ENCODE assay signal across 8 cellular contexts in the genomic region with DNA sequence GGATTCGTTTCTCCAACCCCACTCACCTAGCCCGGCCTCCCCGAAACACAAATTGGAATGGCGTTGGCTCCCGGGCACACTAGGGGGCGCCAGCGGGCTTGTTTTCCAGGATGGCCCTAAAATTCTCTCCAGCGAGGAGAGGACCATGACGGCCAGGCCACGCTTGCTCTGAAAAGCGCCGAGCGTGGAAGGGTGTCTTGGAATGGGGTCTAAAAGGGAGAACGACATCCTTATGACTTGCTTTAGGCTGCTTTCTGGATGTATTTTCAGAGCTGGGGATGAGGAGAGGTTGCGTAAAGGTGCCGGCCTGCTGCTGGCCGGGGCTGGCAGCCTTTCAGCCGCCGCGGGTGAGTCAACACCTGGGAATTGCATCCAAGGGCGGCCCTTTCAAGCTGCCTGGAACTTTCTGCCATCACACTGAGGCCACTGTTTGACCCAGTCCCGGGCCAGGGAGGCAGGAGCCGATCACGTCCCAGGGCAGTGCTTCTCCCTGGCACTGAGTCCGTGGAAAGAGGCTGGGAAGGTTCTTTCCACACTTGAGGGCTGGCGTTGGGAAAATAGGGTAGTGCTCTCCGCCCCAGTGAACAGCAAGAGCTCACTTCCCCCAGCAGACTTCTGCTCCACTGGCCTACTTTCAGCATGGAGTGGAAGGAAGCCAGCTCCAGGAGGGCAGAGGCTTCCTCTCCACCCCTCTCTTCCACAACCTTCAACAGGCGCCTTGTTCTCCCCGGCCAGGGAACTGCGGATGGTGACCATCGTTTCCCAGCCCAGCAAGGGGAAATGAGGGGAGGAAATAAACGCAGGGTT.
DNase-seq lines count a peak whose midpoint lies in the region; ATAC-seq and TF ChIP-seq lines count a peak whose summit lies in the region.

No MANE protein-coding gene starts in this region.

- POLR2A ChIA-PET in AG04450 (lab: Yijun Ruan, JAX): interaction anchor here (1.4 kb wide), 1 partner anchor 881 kb away, joined by 3 read pairs; no protein-coding TSS in a partner anchor

- peaks cover 2% of the 10 kb centered on the region for H3K27me3 ChIP-seq in AG04450 (ENCODE audit: control insufficient read depth, insufficient read depth, low read length)
- H3K27me3 ChIP-seq in effector memory CD4-positive, alpha-beta T cell (replicated peaks; ENCODE audit: control insufficient read depth, insufficient read depth, low read length, poor library complexity, severe bottlenecking): no peaks in the 10 kb centered on the region

- peaks cover 9% of the 10 kb centered on the region for H3K4me1 ChIP-seq in effector memory CD4-positive, alpha-beta T cell (ENCODE audit: control insufficient read depth, insufficient read depth, low read length, poor library complexity, severe bottlenecking)

- no peak overlapping the region for H3K27ac Mint-ChIP-seq in memory B cell

- CTCF ChIA-PET in AG04450 (lab: Charles Lee): interaction anchor here (0.6 to 1.9 kb wide), 39 partner anchors 10 to 1192 kb away, joined by 3 to 10 read pairs (median 3); no protein-coding TSS in a partner anchor

- peaks cover 3% of the 10 kb centered on the region for H3K9me3 Mint-ChIP-seq in memory B cell

- peaks cover 21% of the 10 kb centered on the region for H3K27me3 Mint-ChIP-seq in memory B cell

- peak; percentile 87 for ATAC-seq in GM18909 (IDR thresholded peaks at IDR 0.05; ENCODE audit: poor library complexity, unreplicated experiment)
- peak; percentile 81 for ATAC-seq in memory B cell (ENCODE audit: low read depth)

- H3K4me3 ChIP-seq in AG04450 (ENCODE audit: low read depth, low read length): peak overlapping the region; percentile 64
- peak overlapping the region; percentile 42 for H3K4me3 ChIP-seq in effector memory CD4-positive, alpha-beta T cell (ENCODE audit: insufficient read depth, low read depth, low read length, poor library complexity, severe bottlenecking)

- DNase-seq in AG04450 (ENCODE audit: low read depth, low spot score): peak; percentile 68
- peak; percentile 89 for DNase-seq in HK-2 (ENCODE audit: unreplicated experiment)
- DNase-seq in NCI-H82 treated with DMSO at 0.1 percent for 48 hours (lab: John Stamatoyannopoulos, UW; ENCODE audit: unreplicated experiment): peak; percentile 7
- peak; percentile 49 to 67 for DNase-seq in activated CD8-positive, alpha-beta memory T cell treated with anti-CD3 and anti-CD28 coated beads for 4 hours (ENCODE audit: low read depth in 2 of 2)
- peak; percentile 28 to 59 (median 33) for DNase-seq in effector memory CD4-positive, alpha-beta T cell
- peak; percentile 74 to 84 for DNase-seq in memory B cell (ENCODE audit: low spot score in 2 of 2)
- peak; percentile 68 for DNase-seq in stimulated activated CD8-positive, alpha-beta memory T cell treated with anti-CD3 and anti-CD28 coated beads, Interleukin-12 subunit alpha, Interleukin-12 subunit beta, amount 100 ng/mL, for 1 hour (ENCODE audit: low read depth)

- H3K36me3 Mint-ChIP-seq in memory B cell: no peaks in the 10 kb centered on the region

- H3K36me3 ChIP-seq in effector memory CD4-positive, alpha-beta T cell (ENCODE audit: control insufficient read depth, insufficient read depth, low read length): no peaks in the 10 kb centered on the region

- H3K4me3 Mint-ChIP-seq in memory B cell: peak overlapping the region; percentile 81

- no peaks in the 10 kb centered on the region; the same call in 1 of the 2 replicates for H3K9me3 ChIP-seq in AG04450 (ENCODE audit: control insufficient read depth, insufficient read depth, low read length)
- H3K9me3 ChIP-seq in effector memory CD4-positive, alpha-beta T cell (ENCODE audit: control insufficient read depth, low read length): no peaks in the 10 kb centered on the region

- H3K27ac ChIP-seq in AG04450 (ENCODE audit: low read depth, low read length): peak overlapping the region; percentile 94
- no peak overlapping the region for H3K27ac ChIP-seq in effector memory CD4-positive, alpha-beta T cell (ENCODE audit: insufficient read depth, low read length, poor library complexity, severe bottlenecking)

- peak; percentile 99 for TF ChIP-seq CTCF in AG04450 (IDR thresholded peaks at IDR 0.05; ENCODE audit: low read depth, low read length)

- peaks cover 4% of the 10 kb centered on the region for H3K4me1 Mint-ChIP-seq in memory B cell

Comparison
In these comparisons a context has a peak if more than half of its experiments do, and no peak if none do; other contexts are left out.
1. DNase-seq: peak in every context shown above with its lines; median percentile 89 in HK-2; 79 in memory B cell; 68 in AG04450; 68 in stimulated activated CD8-positive, alpha-beta memory T cell treated with anti-CD3 and anti-CD28 coated beads, Interleukin-12 subunit alpha, Interleukin-12 subunit beta, amount 100 ng/mL, for 1 hour; 58 in activated CD8-positive, alpha-beta memory T cell treated with anti-CD3 and anti-CD28 coated beads for 4 hours; 33 in effector memory CD4-positive, alpha-beta T cell; 7 in NCI-H82 treated with DMSO at 0.1 percent for 48 hours.